16 cellular contexts compared by ENCODE assay signal in the genomic region with DNA sequence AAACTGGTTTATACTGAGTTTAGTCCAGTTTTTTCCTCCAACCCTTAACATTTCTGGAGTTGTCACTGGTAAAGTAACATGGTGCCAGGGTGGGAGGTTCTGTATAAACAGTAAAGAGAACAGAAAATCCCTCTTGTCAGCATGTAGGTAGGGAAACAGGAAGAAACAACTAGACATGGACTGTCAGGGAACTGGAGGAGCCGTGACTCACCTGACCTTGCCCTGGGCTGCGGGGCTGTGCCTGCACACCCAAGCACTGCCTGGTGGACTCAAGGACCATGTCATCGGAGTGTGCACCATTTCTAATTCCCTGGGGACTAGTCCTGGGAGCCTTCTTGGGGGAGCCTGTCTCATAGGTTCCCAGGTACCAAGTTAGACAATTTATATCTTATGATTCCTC.
A peak's percentile ranks its signal among the peaks of the same experiment; 100 is the strongest.
DNase-seq lines count a peak whose midpoint lies in the region; ATAC-seq and TF ChIP-seq lines count a peak whose summit lies in the region.
"Had no signal": no experiment of that assay in that cellular context is flagged by ENCODE, and none has a peak within 500 bp of the region (broad histone marks: within the 10 kb centered on the region; RNA-seq: fewer than 3 reads in every experiment).

No MANE protein-coding gene starts in this region.

- no peak for TF ChIP-seq CTCF in brain microvascular endothelial cell (IDR thresholded peaks at IDR 0.05; ENCODE audit: low read depth, low read length, missing control alignments)
- TF ChIP-seq CTCF in kidney epithelial cell (IDR thresholded peaks at IDR 0.05; ENCODE audit: insufficient read depth, low read length, poor library complexity, severe bottlenecking) = no peak

- in situ Hi-C loops in brain microvascular endothelial cell (cut with HindIII; ENCODE audit: low pct_ligation_motif_present, low sequenced_read_pairs) = no loop called here

- H3K27me3 Mint-ChIP-seq in activated naive CD8-positive, alpha-beta T cell treated with anti-CD3 and anti-CD28 coated beads, Interleukin-2, amount 50 U/mL, for 24 hours = no peaks in the 10 kb centered on the region
- H3K27me3 Mint-ChIP-seq: activated T-helper 17 cell treated with anti-CD3 and anti-CD28 coated beads, Interleukin-2, amount 50 U/mL, for 72 hours had no signal

- H3K9me3 ChIP-seq in SJCRH30 (replicated peaks) = no peaks in the 10 kb centered on the region

- ATAC-seq in HG03097 (IDR thresholded peaks at IDR 0.05; ENCODE audit: low FRiP score, unreplicated experiment) = no peak
- ATAC-seq in GM18867 (IDR thresholded peaks at IDR 0.05; ENCODE audit: unreplicated experiment) = no peak
- no peak for ATAC-seq in activated naive CD8-positive, alpha-beta T cell treated with anti-CD3 and anti-CD28 coated beads, Interleukin-2, amount 50 U/mL, for 24 hours
- ATAC-seq: activated T-helper 17 cell treated with anti-CD3 and anti-CD28 coated beads, Interleukin-2, amount 50 U/mL, for 72 hours; CD8-positive, alpha-beta T cell had no signal

- H3K27me3 ChIP-seq in brain microvascular endothelial cell (replicated peaks) (no peaks in the 10 kb centered on the region), kidney epithelial cell (ENCODE audit: control insufficient read depth, insufficient read depth, low read length) (no peaks in the 10 kb centered on the region), SJCRH30 (no peaks in the 10 kb centered on the region)

- H3K27ac Mint-ChIP-seq in activated naive CD8-positive, alpha-beta T cell treated with anti-CD3 and anti-CD28 coated beads, Interleukin-2, amount 50 U/mL, for 24 hours = no peak overlapping the region
- H3K27ac Mint-ChIP-seq: activated T-helper 17 cell treated with anti-CD3 and anti-CD28 coated beads, Interleukin-2, amount 50 U/mL, for 72 hours; CD8-positive, alpha-beta T cell had no signal

- no peak overlapping the region for H3K4me3 Mint-ChIP-seq in activated naive CD8-positive, alpha-beta T cell treated with anti-CD3 and anti-CD28 coated beads, Interleukin-2, amount 50 U/mL, for 24 hours
- H3K4me3 Mint-ChIP-seq: activated T-helper 17 cell treated with anti-CD3 and anti-CD28 coated beads, Interleukin-2, amount 50 U/mL, for 72 hours; CD8-positive, alpha-beta T cell had no signal

- H3K36me3 ChIP-seq in brain microvascular endothelial cell (replicated peaks) = peaks cover 13% of the 10 kb centered on the region
- H3K36me3 ChIP-seq in kidney epithelial cell (ENCODE audit: control insufficient read depth, insufficient read depth, low read length) = no peaks in the 10 kb centered on the region
- peaks cover 95% of the 10 kb centered on the region for H3K36me3 ChIP-seq in SJCRH30

- peak; percentile 68 for DNase-seq in CD1c-positive myeloid dendritic cell (ENCODE audit: extremely low spot score)
- peak; percentile 47 for DNase-seq in HPDE6-E6E7 (ENCODE audit: extremely low spot score)
- DNase-seq in brain microvascular endothelial cell = peak; percentile 27
- peak; percentile 28 for DNase-seq in kidney epithelial cell (ENCODE audit: low read depth)
- no peak for DNase-seq in SJCRH30
- no peak for DNase-seq in activated naive CD8-positive, alpha-beta T cell treated with anti-CD3 and anti-CD28 coated beads, Interleukin-2, amount 50 U/mL, for 24 hours
- DNase-seq: CD8-positive, alpha-beta T cell; GF-D8; stimulated activated CD4-positive, alpha-beta T cell treated with anti-CD3 and anti-CD28 coated beads, Interleukin-4, amount 100 ng/mL, for 4 hours; SW 1271 had no signal

- H3K27ac ChIP-seq in brain microvascular endothelial cell (no peak overlapping the region), SJCRH30 (no peak overlapping the region)
- H3K27ac ChIP-seq: HL-60, KMS-11, VCaP had no signal

- no peaks in the 10 kb centered on the region for H3K9me3 Mint-ChIP-seq in activated naive CD8-positive, alpha-beta T cell treated with anti-CD3 and anti-CD28 coated beads, Interleukin-2, amount 50 U/mL, for 24 hours
- H3K9me3 Mint-ChIP-seq: activated T-helper 17 cell treated with anti-CD3 and anti-CD28 coated beads, Interleukin-2, amount 50 U/mL, for 72 hours; CD8-positive, alpha-beta T cell had no signal

- peaks cover 3% of the 10 kb centered on the region for H3K4me1 Mint-ChIP-seq in activated naive CD8-positive, alpha-beta T cell treated with anti-CD3 and anti-CD28 coated beads, Interleukin-2, amount 50 U/mL, for 24 hours

- peaks cover 7% of the 10 kb centered on the region; the same call in 1 of the 2 replicates for H3K4me1 ChIP-seq in SJCRH30

- peaks cover 40% of the 10 kb centered on the region for H3K36me3 Mint-ChIP-seq in activated naive CD8-positive, alpha-beta T cell treated with anti-CD3 and anti-CD28 coated beads, Interleukin-2, amount 50 U/mL, for 24 hours (ENCODE audit: low read depth)

- H3K4me3 ChIP-seq in brain microvascular endothelial cell (ENCODE audit: low read depth, low read length) (no peak overlapping the region), kidney epithelial cell (ENCODE audit: low read depth, low read length) (no peak overlapping the region), SJCRH30 (no peak overlapping the region)

Comparison
In these comparisons a context has a peak if more than half of its experiments do, and no peak if none do; other contexts are left out.
1. DNase-seq: peak in CD1c-positive myeloid dendritic cell (single experiment), HPDE6-E6E7 (single experiment), brain microvascular endothelial cell (single experiment) and kidney epithelial cell (single experiment); none in SJCRH30 (0 of 2) and activated naive CD8-positive, alpha-beta T cell treated with anti-CD3 and anti-CD28 coated beads, Interleukin-2, amount 50 U/mL, for 24 hours (single experiment).